ENCODE assay signal across 17 cellular contexts in genomic region chr9:129949821-129950220, GRCh38.
DNase-seq lines count a peak whose midpoint lies in the region; ATAC-seq and TF ChIP-seq lines count a peak whose summit lies in the region.
"Had no signal": no experiment of that assay in that cellular context is flagged by ENCODE, and none has a peak within 500 bp of the region (broad histone marks: within the 10 kb centered on the region; RNA-seq: fewer than 3 reads in every experiment).

No MANE protein-coding gene starts in this region.

- WGBS in testis, 2 donors = 47 to 50% methylated on average over 5 of the region's 5 CpGs

- TF ChIP-seq CTCF in testis (IDR thresholded peaks at IDR 0.05) (no peak), CD14-positive monocyte (IDR thresholded peaks at IDR 0.05) (no peak), Peyer's patch (IDR thresholded peaks at IDR 0.05) (no peak)

- peaks cover 42% of the 10 kb centered on the region for H3K4me1 Mint-ChIP-seq in activated CD8-positive, alpha-beta memory T cell treated with anti-CD3 and anti-CD28 coated beads, Interleukin-2, amount 10 ng/mL, durations not matched to agents 7 days and 5 days
- peaks cover 37% of the 10 kb centered on the region for H3K4me1 Mint-ChIP-seq in activated T-helper 2 cell treated with anti-CD3 and anti-CD28 coated beads, Interferon-gamma antibody, Interleukin-2, Interleukin-4, amounts not matched to agents 10 μg/mL and 5 μg/mL and 100 μg/mL, durations not matched to agents 14 hours and 24 hours and 36 hours (ENCODE audit: low read depth)
- H3K4me1 Mint-ChIP-seq in CD14-positive monocyte = peaks cover 29% of the 10 kb centered on the region

- no peaks in the 10 kb centered on the region for H3K9me3 ChIP-seq in muscle layer of colon (ENCODE audit: low read length)
- H3K9me3 ChIP-seq in testis = no peaks in the 10 kb centered on the region
- H3K9me3 ChIP-seq in Peyer's patch = no peaks in the 10 kb centered on the region
- H3K9me3 ChIP-seq: right lobe of liver, upper lobe of right lung had no signal

- H3K36me3 Mint-ChIP-seq in activated CD8-positive, alpha-beta memory T cell treated with anti-CD3 and anti-CD28 coated beads, Interleukin-2, amount 10 ng/mL, durations not matched to agents 7 days and 5 days = peaks cover 62% of the 10 kb centered on the region
- peaks cover 83% of the 10 kb centered on the region for H3K36me3 Mint-ChIP-seq in activated T-helper 2 cell treated with anti-CD3 and anti-CD28 coated beads, Interferon-gamma antibody, Interleukin-2, Interleukin-4, amounts not matched to agents 10 μg/mL and 5 μg/mL and 100 μg/mL, durations not matched to agents 14 hours and 24 hours and 36 hours (ENCODE audit: low read depth)
- peaks cover 37 to 45% of the 10 kb centered on the region in 2 donors for H3K36me3 Mint-ChIP-seq in CD14-positive monocyte

- H3K27ac ChIP-seq in muscle layer of colon (ENCODE audit: low read depth, low read length) (peak overlapping the region; percentile 20), testis (peak overlapping the region in 1 of 2 donors; percentile 46), Peyer's patch (no peak overlapping the region)
- H3K27ac ChIP-seq: right lobe of liver, upper lobe of right lung had no signal

- H3K4me3 ChIP-seq in muscle layer of colon (ENCODE audit: low read depth in 1 of 2, low read length in 2 of 2) (no peak overlapping the region), testis (no peak overlapping the region), Peyer's patch (no peak overlapping the region)
- H3K4me3 ChIP-seq: right lobe of liver, upper lobe of right lung had no signal

- H3K4me3 Mint-ChIP-seq in activated CD8-positive, alpha-beta memory T cell treated with anti-CD3 and anti-CD28 coated beads, Interleukin-2, amount 10 ng/mL, durations not matched to agents 7 days and 5 days = no peak overlapping the region
- H3K4me3 Mint-ChIP-seq in activated T-helper 2 cell treated with anti-CD3 and anti-CD28 coated beads, Interferon-gamma antibody, Interleukin-2, Interleukin-4, amounts not matched to agents 10 μg/mL and 5 μg/mL and 100 μg/mL, durations not matched to agents 14 hours and 24 hours and 36 hours (ENCODE audit: low read depth) = no peak overlapping the region
- no peak overlapping the region for H3K4me3 Mint-ChIP-seq in CD14-positive monocyte

- peaks cover 38% of the 10 kb centered on the region for H3K4me1 ChIP-seq in muscle layer of colon (ENCODE audit: insufficient read depth, low read length)
- peaks cover 40% of the 10 kb centered on the region for H3K4me1 ChIP-seq in testis
- peaks cover 0 to 8% (median 2%) of the 10 kb centered on the region in 4 donors for H3K4me1 ChIP-seq in Peyer's patch

- H3K27ac Mint-ChIP-seq in activated CD8-positive, alpha-beta memory T cell treated with anti-CD3 and anti-CD28 coated beads, Interleukin-2, amount 10 ng/mL, durations not matched to agents 7 days and 5 days = peak overlapping the region; percentile 18
- peak overlapping the region; percentile 58 for H3K27ac Mint-ChIP-seq in activated T-helper 2 cell treated with anti-CD3 and anti-CD28 coated beads, Interferon-gamma antibody, Interleukin-2, Interleukin-4, amounts not matched to agents 10 μg/mL and 5 μg/mL and 100 μg/mL, durations not matched to agents 14 hours and 24 hours and 36 hours
- H3K27ac Mint-ChIP-seq in CD14-positive monocyte = peak overlapping the region in 3 of 7 donors; percentile 2 to 61 (median 33)

- peaks cover 21% of the 10 kb centered on the region for H3K36me3 ChIP-seq in muscle layer of colon (ENCODE audit: insufficient read depth, low read length)
- no peaks in the 10 kb centered on the region for H3K36me3 ChIP-seq in testis (ENCODE audit: low read depth, missing control alignments)
- no peaks in the 10 kb centered on the region for H3K36me3 ChIP-seq in Peyer's patch
- H3K36me3 ChIP-seq: right lobe of liver had no signal

- CTCF ChIA-PET in activated CD8-positive, alpha-beta memory T cell treated with anti-CD3 and anti-CD28 coated beads, Interleukin-2, amount 10 ng/mL, durations not matched to agents 7 days and 5 days (lab: Charles Lee) = interaction anchor here (1.0 to 1.2 kb wide), 2 partner anchors 12 to 19 kb away, joined by 3 to 4 read pairs; no protein-coding TSS in a partner anchor

- DNase-seq in activated CD8-positive, alpha-beta memory T cell treated with anti-CD3 and anti-CD28 coated beads, Interleukin-2, amount 10 ng/mL, durations not matched to agents 7 days and 5 days = no peak
- no peak for DNase-seq in activated CD8-positive, alpha-beta memory T cell treated with anti-CD3 and anti-CD28 coated beads for 24 hours
- no peak for DNase-seq in activated T-helper 2 cell treated with anti-CD3 and anti-CD28 coated beads, Interferon-gamma antibody, Interleukin-2, Interleukin-4, amounts not matched to agents 10 μg/mL and 5 μg/mL and 100 μg/mL, durations not matched to agents 14 hours and 24 hours and 36 hours (ENCODE audit: low spot score)
- peak; percentile 57 for DNase-seq in testis
- no peak for DNase-seq in CD14-positive monocyte (ENCODE audit: low spot score)
- DNase-seq in Peyer's patch = no peak
- DNase-seq: Calu3; erythroblast; GDM1; mammary epithelial cell; NCI-H1092; NCI-H82; right lobe of liver; stimulated activated CD4-positive, alpha-beta T cell treated with anti-CD3 and anti-CD28 coated beads, Interleukin-2, amount 100 ng/mL, for 24 hours; upper lobe of right lung had no signal

- no peak for TF ChIP-seq POLR2A in testis (IDR thresholded peaks at IDR 0.05)
- TF ChIP-seq POLR2A in Peyer's patch (IDR thresholded peaks at IDR 0.05) = no peak

- H3K9me3 Mint-ChIP-seq in activated CD8-positive, alpha-beta memory T cell treated with anti-CD3 and anti-CD28 coated beads, Interleukin-2, amount 10 ng/mL, durations not matched to agents 7 days and 5 days (ENCODE audit: low read depth) = no peaks in the 10 kb centered on the region
- H3K9me3 Mint-ChIP-seq in activated T-helper 2 cell treated with anti-CD3 and anti-CD28 coated beads, Interferon-gamma antibody, Interleukin-2, Interleukin-4, amounts not matched to agents 10 μg/mL and 5 μg/mL and 100 μg/mL, durations not matched to agents 14 hours and 24 hours and 36 hours = no peaks in the 10 kb centered on the region
- H3K9me3 Mint-ChIP-seq in CD14-positive monocyte = no peaks in the 10 kb centered on the region

- no peaks in the 10 kb centered on the region for H3K27me3 ChIP-seq in muscle layer of colon (ENCODE audit: control insufficient read depth in 1 of 2, insufficient read depth in 2 of 2, low read length in 2 of 2)
- H3K27me3 ChIP-seq in testis = no peaks in the 10 kb centered on the region
- no peaks in the 10 kb centered on the region for H3K27me3 ChIP-seq in Peyer's patch
- H3K27me3 ChIP-seq: right lobe of liver, upper lobe of right lung had no signal

- ATAC-seq in activated CD8-positive, alpha-beta memory T cell treated with anti-CD3 and anti-CD28 coated beads, Interleukin-2, amount 10 ng/mL, durations not matched to agents 7 days and 5 days = no peak
- no peak for ATAC-seq in activated CD4-positive, CD25-positive, alpha-beta regulatory T cell treated with anti-CD3 and anti-CD28 coated beads, Interleukin-2, amount 50 U/mL, for 24 hours
- ATAC-seq: right lobe of liver, upper lobe of right lung had no signal

- intact Hi-C loops in activated T-helper 2 cell treated with anti-CD3 and anti-CD28 coated beads, Interferon-gamma antibody, Interleukin-2, Interleukin-4, amounts not matched to agents 10 μg/mL and 5 μg/mL and 100 μg/mL, durations not matched to agents 14 hours and 24 hours and 36 hours (cut with micrococcal nuclease) = no loop called here
- intact Hi-C loops in testis (cut with DNase I; ENCODE audit: low total_unique reads) (no loop called here), CD14-positive monocyte (cut with micrococcal nuclease) (loop anchor here (5.0 to 10.0 kb wide), 2 partner anchors 45 to 92 kb away; partner anchors contain the start of gene FNBP1 (in 1 of the 2))

- H3K9ac ChIP-seq in muscle layer of colon (ENCODE audit: low read length) = peak overlapping the region; percentile 7

- no peaks in the 10 kb centered on the region for H3K27me3 Mint-ChIP-seq in activated CD8-positive, alpha-beta memory T cell treated with anti-CD3 and anti-CD28 coated beads, Interleukin-2, amount 10 ng/mL, durations not matched to agents 7 days and 5 days
- H3K27me3 Mint-ChIP-seq in activated T-helper 2 cell treated with anti-CD3 and anti-CD28 coated beads, Interferon-gamma antibody, Interleukin-2, Interleukin-4, amounts not matched to agents 10 μg/mL and 5 μg/mL and 100 μg/mL, durations not matched to agents 14 hours and 24 hours and 36 hours (ENCODE audit: low read depth) = no peaks in the 10 kb centered on the region
- no peaks in the 10 kb centered on the region for H3K27me3 Mint-ChIP-seq in CD14-positive monocyte (ENCODE audit: low read depth in 3 of 3)

Comparison
In these comparisons a context has a peak if more than half of its experiments do, and no peak if none do; other contexts are left out.
1. intact Hi-C loops: an anchor here in CD14-positive monocyte (5.0 to 10.0 kb wide); none called in activated T-helper 2 cell treated with anti-CD3 and anti-CD28 coated beads, Interferon-gamma antibody, Interleukin-2, Interleukin-4, amounts not matched to agents 10 μg/mL and 5 μg/mL and 100 μg/mL, durations not matched to agents 14 hours and 24 hours and 36 hours and testis.